2 cellular contexts compared by ENCODE assay signal in genomic region chr6:160238234-160238633, GRCh38.
TF ChIP-seq lines count a peak whose summit lies in the region.

No MANE protein-coding gene starts in this region.

TF ChIP-seq in SK-N-SH, 30 proteins besides CTCF, POLR2A, EP300 and RAD21 (continued from another document):
- TF ChIP-seq PBX3 (IDR thresholded peaks at IDR 0.05) = no peak

TF ChIP-seq in SK-N-SH treated with all-trans-retinoic acid at 6 μM for 48 hours, 23 proteins besides CTCF, POLR2A, EP300 and RAD21:
- no peak for TF ChIP-seq PATZ1 (CRISPR knock-in tag; IDR thresholded peaks at IDR 0.05; ENCODE audit: borderline replicate concordance)
- TF ChIP-seq CSDC2 (CRISPR knock-in tag; IDR thresholded peaks at IDR 0.05) = no peak
- TF ChIP-seq CSRNP3 (CRISPR knock-in tag; IDR thresholded peaks at IDR 0.05) = no peak
- TF ChIP-seq SNAI2 (CRISPR knock-in tag; IDR thresholded peaks at IDR 0.05) = no peak
- no peak for TF ChIP-seq RARB (CRISPR knock-in tag; IDR thresholded peaks at IDR 0.05)
- no peak for TF ChIP-seq ESRRG (CRISPR knock-in tag; IDR thresholded peaks at IDR 0.05)
- no peak for TF ChIP-seq ISL1 (CRISPR knock-in tag; IDR thresholded peaks at IDR 0.05)
- TF ChIP-seq TCF4 (CRISPR knock-in tag; IDR thresholded peaks at IDR 0.05; ENCODE audit: borderline replicate concordance) = no peak
- no peak for TF ChIP-seq BACH2 (CRISPR knock-in tag; IDR thresholded peaks at IDR 0.05; ENCODE audit: borderline replicate concordance)
- no peak for TF ChIP-seq ZFP30 (CRISPR knock-in tag; IDR thresholded peaks at IDR 0.05)
- TF ChIP-seq ARNTL (CRISPR knock-in tag; IDR thresholded peaks at IDR 0.05; ENCODE audit: borderline replicate concordance, low read depth) = no peak
- no peak for TF ChIP-seq TSHZ2 (CRISPR knock-in tag; IDR thresholded peaks at IDR 0.05)
- no peak for TF ChIP-seq ZC3H10 (CRISPR knock-in tag; IDR thresholded peaks at IDR 0.05)
- no peak for TF ChIP-seq ZNF8 (CRISPR knock-in tag; IDR thresholded peaks at IDR 0.05)
- TF ChIP-seq PPARA (CRISPR knock-in tag; IDR thresholded peaks at IDR 0.05; ENCODE audit: borderline replicate concordance) = no peak
- TF ChIP-seq ZNF70 (CRISPR knock-in tag; IDR thresholded peaks at IDR 0.05) = no peak
- TF ChIP-seq OSR1 (CRISPR knock-in tag; IDR thresholded peaks at IDR 0.05) = no peak
- no peak for TF ChIP-seq ZNF565 (CRISPR knock-in tag; conservative IDR thresholded peaks at IDR 0.05; ENCODE audit: low read depth)
- no peak for TF ChIP-seq GLIS3 (CRISPR knock-in tag; IDR thresholded peaks at IDR 0.05)
- TF ChIP-seq POU6F1 (CRISPR knock-in tag; IDR thresholded peaks at IDR 0.05; ENCODE audit: borderline replicate concordance, low read depth) = no peak
